9 cellular contexts compared by ENCODE assay signal in the genomic region with DNA sequence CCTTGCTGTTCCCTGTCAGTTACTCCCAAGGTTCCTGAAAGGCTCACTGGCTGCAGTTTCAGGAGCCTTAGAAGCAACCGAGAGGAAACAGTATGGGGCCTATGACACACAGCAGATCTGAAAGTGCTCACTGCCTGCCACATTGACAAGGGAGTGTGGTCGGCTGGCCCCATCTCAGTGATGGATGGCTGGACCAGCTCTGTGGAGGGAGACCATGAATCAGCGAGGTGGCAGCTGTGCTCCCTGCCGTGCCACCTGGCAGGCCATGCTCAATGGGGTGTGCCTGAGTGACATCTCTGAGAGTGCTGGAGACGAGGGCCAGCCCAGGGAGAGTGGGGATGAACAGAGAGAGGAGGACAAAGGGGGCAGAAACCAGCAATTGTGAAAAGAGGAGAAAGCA. TPM values are rescaled to one million over a fixed set of nuclear protein-coding genes. Genes with fewer than 3 reads are reported as not detected.
A peak's percentile ranks its signal among the peaks of the same experiment; 100 is the strongest.
DNase-seq lines count a peak whose midpoint lies in the region; ATAC-seq and TF ChIP-seq lines count a peak whose summit lies in the region.
"Had no signal": no experiment of that assay in that cellular context is flagged by ENCODE, and none has a peak within 500 bp of the region (broad histone marks: within the 10 kb centered on the region; RNA-seq: fewer than 3 reads in every experiment).

No MANE protein-coding gene starts in this region.

- H3K9me3 Mint-ChIP-seq in natural killer cell = no peaks in the 10 kb centered on the region
- no peaks in the 10 kb centered on the region for H3K9me3 Mint-ChIP-seq in natural killer cell treated with Interleukin-12 subunit alpha and Interleukin-12 subunit beta and Interleukin-15 and Interleukin-18, amount 100 ng/mL, for 72 hours

- ATAC-seq in natural killer cell (no peak), HG02759 (IDR thresholded peaks at IDR 0.05; ENCODE audit: unreplicated experiment) (peak; percentile 96)
- no peak for ATAC-seq in natural killer cell treated with Interleukin-12 subunit alpha and Interleukin-12 subunit beta and Interleukin-15 and Interleukin-18, amount 100 ng/mL, for 72 hours
- ATAC-seq: pancreas had no signal

- H3K4me3 Mint-ChIP-seq in natural killer cell = no peak overlapping the region
- H3K4me3 Mint-ChIP-seq in natural killer cell treated with Interleukin-12 subunit alpha and Interleukin-12 subunit beta and Interleukin-15 and Interleukin-18, amount 100 ng/mL, for 72 hours = no peak overlapping the region

- H3K27ac Mint-ChIP-seq in natural killer cell = peak overlapping the region; percentile 53 to 57
- H3K27ac Mint-ChIP-seq in natural killer cell treated with Interleukin-12 subunit alpha and Interleukin-12 subunit beta and Interleukin-15 and Interleukin-18, amount 100 ng/mL, for 72 hours = peak overlapping the region in 1 of 2 donors; percentile 85

- in situ Hi-C loops in KBM-7 (cut with MboI; ENCODE audit: low pct_unique_long_range_greater_than_20kb, low sequenced_read_pairs) = no loop called here

- peaks cover 41% of the 10 kb centered on the region for H3K36me3 Mint-ChIP-seq in natural killer cell
- H3K36me3 Mint-ChIP-seq in natural killer cell treated with Interleukin-12 subunit alpha and Interleukin-12 subunit beta and Interleukin-15 and Interleukin-18, amount 100 ng/mL, for 72 hours = peaks cover 37% of the 10 kb centered on the region

- peaks cover 7 to 22% of the 10 kb centered on the region in 2 donors for H3K4me1 Mint-ChIP-seq in natural killer cell
- peaks cover 8 to 18% of the 10 kb centered on the region in 2 donors for H3K4me1 Mint-ChIP-seq in natural killer cell treated with Interleukin-12 subunit alpha and Interleukin-12 subunit beta and Interleukin-15 and Interleukin-18, amount 100 ng/mL, for 72 hours (ENCODE audit: low read depth in 2 of 2)

- H3K27me3 Mint-ChIP-seq in natural killer cell (ENCODE audit: low read depth in 2 of 2) = no peaks in the 10 kb centered on the region
- H3K27me3 Mint-ChIP-seq in natural killer cell treated with Interleukin-12 subunit alpha and Interleukin-12 subunit beta and Interleukin-15 and Interleukin-18, amount 100 ng/mL, for 72 hours = no peaks in the 10 kb centered on the region

- intact Hi-C loops in natural killer cell (cut with micrococcal nuclease) = no loop called here

- no peak for DNase-seq in natural killer cell
- no peak for DNase-seq in natural killer cell treated with Interleukin-12 subunit alpha and Interleukin-12 subunit beta and Interleukin-15 and Interleukin-18, amount 100 ng/mL, for 72 hours (ENCODE audit: low spot score)
- DNase-seq in NCI-H1694 treated with DMSO at 0.1 percent for 48 hours (lab: John Stamatoyannopoulos, UW) = peak; percentile 43
- no peak for DNase-seq in COLO829 (ENCODE audit: low spot score)
- DNase-seq in stimulated activated CD4-positive, alpha-beta T cell treated with anti-CD3 and anti-CD28 coated beads, Interleukin-4, amount 100 ng/mL, for 1 hour = no peak
- no peak for DNase-seq in HPDE6-E6E7 (ENCODE audit: extremely low spot score)
- DNase-seq in KBM-7 = no peak
- DNase-seq: pancreas had no signal

- no peak for TF ChIP-seq CTCF in natural killer cell (IDR thresholded peaks at IDR 0.05)

RNA-seq across cellular contexts. Expression of gene DOCK2, which starts 49.1 kb away (rescaled TPM):
- 100 to 1,000 TPM; 317 to 361 (median 320) TPM for total RNA-seq in natural killer cell
- 100 to 1,000 TPM; 461 to 526 TPM for total RNA-seq in natural killer cell treated with Interleukin-12 subunit alpha and Interleukin-12 subunit beta and Interleukin-15 and Interleukin-18, amount 100 ng/mL, for 72 hours
